ENCODE assay signal across 8 cellular contexts in genomic region chr1:86395771-86396502, GRCh38. TPM values are rescaled to one million over a fixed set of nuclear protein-coding genes. Genes with fewer than 3 reads are reported as not detected.
A peak's percentile ranks its signal among the peaks of the same experiment; 100 is the strongest.
DNase-seq lines count a peak whose midpoint lies in the region; ATAC-seq, FAIRE-seq and TF ChIP-seq lines count a peak whose summit lies in the region.

ODF2L (minus strand) TSS chr1:86396323; CDS start chr1:86387027, 9,296 bp downstream.

- H3K27me3 ChIP-seq in A673 (replicated peaks; ENCODE audit: insufficient read depth, low read depth, low read length, poor library complexity), result no peaks in the 10 kb centered on the region
- H3K27me3 ChIP-seq in WERI-Rb-1 (ENCODE audit: insufficient read depth, low read depth, severe bottlenecking), result no peaks in the 10 kb centered on the region
- H3K27me3 ChIP-seq in mammary epithelial cell (ENCODE audit: insufficient read depth, low read length), result no peaks in the 10 kb centered on the region
- no peaks in the 10 kb centered on the region for H3K27me3 ChIP-seq in small intestine (ENCODE audit: control insufficient read depth in 2 of 2, insufficient read depth in 2 of 2, low read length in 2 of 2)

- TF ChIP-seq CTCF in A673 (conservative IDR thresholded peaks at IDR 0.05; ENCODE audit: low read depth, low read length), result no peak
- TF ChIP-seq CTCF in WERI-Rb-1 (IDR thresholded peaks at IDR 0.05; ENCODE audit: low read depth, low read length), result no peak
- TF ChIP-seq CTCF in mammary epithelial cell (conservative IDR thresholded peaks at IDR 0.05 in 1 of 2, IDR thresholded peaks at IDR 0.05 in 1 of 2; ENCODE audit: extremely low read depth in 1 of 2, insufficient read depth in 1 of 2, low read depth in 1 of 2, low read length in 2 of 2), result no peak

- peak within 1 kb of the TSS; percentile 89 for H3K9ac ChIP-seq in mammary epithelial cell (ENCODE audit: insufficient read depth, low read length)

- ATAC-seq in GM18873 (IDR thresholded peaks at IDR 0.05; ENCODE audit: low FRiP score, unreplicated experiment) (peak; percentile 100), HG03139 (IDR thresholded peaks at IDR 0.05; ENCODE audit: unreplicated experiment) (peak; percentile 100)

- H3K4me2 ChIP-seq in mammary epithelial cell (ENCODE audit: insufficient read depth, low read depth, low read length), result peak within 1 kb of the TSS; percentile 89

- in situ Hi-C loops in mammary epithelial cell (cut with MboI; ENCODE audit: low sequenced_read_pairs in 2 of 2), result loop anchor here in 1 of 2 donors (25.0 kb wide), 1 partner anchor 291 kb away; no protein-coding TSS in a partner anchor

- dilution Hi-C loops in mammary epithelial cell (cut with HindIII; ENCODE audit: low sequenced_read_pairs), result no loop called here

- H2AFZ ChIP-seq in mammary epithelial cell (ENCODE audit: low read depth, low read length), result peak within 1 kb of the TSS; percentile 86

- DNase-seq in A673 (ENCODE audit: low spot score) (peak; percentile 90), NCI-H2227 (lab: John Stamatoyannopoulos, UW; ENCODE audit: unreplicated experiment) (peak; percentile 89), WERI-Rb-1 (peak; percentile 91), mammary epithelial cell (peak; percentile 85), iPS-NIHi11 (ENCODE audit: low spot score) (peak; percentile 91), small intestine (peak; percentile 90)

- H3K4me1 ChIP-seq in A673 (ENCODE audit: insufficient read depth, low read length, poor library complexity, severe bottlenecking), result peaks cover 9% of the 10 kb centered on the region
- peaks cover 6% of the 10 kb centered on the region for H3K4me1 ChIP-seq in mammary epithelial cell (ENCODE audit: insufficient read depth, low read length)
- peaks cover 0 to 5% of the 10 kb centered on the region in 2 donors for H3K4me1 ChIP-seq in small intestine (ENCODE audit: control insufficient read depth in 2 of 2, insufficient read depth in 1 of 2, low read depth in 1 of 2, low read length in 1 of 2)

- FAIRE-seq in small intestine (lab: Jason Lieb, UNC), result no peak

- CTCF ChIA-PET in A673 (lab: Charles Lee) (interaction anchor here (0.6 kb wide), 1 partner anchor 16 kb away, joined by 3 read pairs; no protein-coding TSS in a partner anchor), mammary epithelial cell (lab: Charles Lee; ENCODE audit: low non-redundant PET) (interaction anchor here (0.6 kb wide), 2 partner anchors 79 to 309 kb away, joined by 3 to 4 read pairs; partner anchors contain the start of gene SH3GLB1)

- H4K20me1 ChIP-seq in mammary epithelial cell (ENCODE audit: insufficient read depth, low read length), result no peaks in the 10 kb centered on the region

- BruUV-seq in A673 (replicated peaks; lab: Mats Ljungman, UMichigan) (no TSS peak), mammary epithelial cell (replicated peaks; lab: Mats Ljungman, UMichigan) (TSS peak; percentile 47)

- peak within 1 kb of the TSS; percentile 85 for H3K4me3 ChIP-seq in A673 (ENCODE audit: low read depth, low read length, poor library complexity, severe bottlenecking)
- peak within 1 kb of the TSS; percentile 66 for H3K4me3 ChIP-seq in WERI-Rb-1 (ENCODE audit: low read depth, low read length)
- H3K4me3 ChIP-seq in mammary epithelial cell (replicated peaks in 1 of 3; ENCODE audit: insufficient read depth in 1 of 3, low read depth in 2 of 3, low read length in 3 of 3), result peak within 1 kb of the TSS; percentile 51 to 67 (median 59)
- peak within 1 kb of the TSS; percentile 67 to 72 for H3K4me3 ChIP-seq in small intestine (ENCODE audit: low read depth in 1 of 2, low read length in 2 of 2)

- under 1% methylated on average over 13 of the region's 55 CpGs for WGBS in mammary epithelial cell (ENCODE audit: low coverage, missing lambda C conversion rate)
- WGBS in small intestine, 3 donors, result 0 to 1% (median 0%) methylated on average over 55 of the region's 55 CpGs

- POLR2A ChIA-PET in A673 (lab: Charles Lee; ENCODE audit: low non-redundant PET), result no interaction called here

- peaks cover 47% of the 10 kb centered on the region for H3K79me2 ChIP-seq in mammary epithelial cell (ENCODE audit: insufficient read depth, low read length)

- H3K36me3 ChIP-seq in A673 (ENCODE audit: insufficient read depth, low read length, poor library complexity, severe bottlenecking) (no peaks in the 10 kb centered on the region), WERI-Rb-1 (no peaks in the 10 kb centered on the region; the same call in 1 of the 2 replicates), mammary epithelial cell (ENCODE audit: insufficient read depth, low read length) (no peaks in the 10 kb centered on the region), small intestine (ENCODE audit: control insufficient read depth in 2 of 2, insufficient read depth in 2 of 2, low read length in 2 of 2) (no peaks in the 10 kb centered on the region)

- peak within 1 kb of the TSS; percentile 85 for H3K27ac ChIP-seq in A673 (ENCODE audit: low read depth, low read length, poor library complexity, severe bottlenecking)
- H3K27ac ChIP-seq in WERI-Rb-1, result peak within 1 kb of the TSS; percentile 81
- peak within 1 kb of the TSS; percentile 53 for H3K27ac ChIP-seq in mammary epithelial cell (ENCODE audit: insufficient read depth, low read depth, low read length)
- peak within 1 kb of the TSS; percentile 34 to 73 for H3K27ac ChIP-seq in small intestine (ENCODE audit: low read depth in 1 of 2, low read length in 1 of 2)

- H3K9me3 ChIP-seq in A673 (ENCODE audit: low read depth, low read length, poor library complexity, severe bottlenecking) (no peaks in the 10 kb centered on the region), WERI-Rb-1 (ENCODE audit: severe bottlenecking) (no peaks in the 10 kb centered on the region), mammary epithelial cell (replicated peaks; ENCODE audit: insufficient read depth, low read length) (no peaks in the 10 kb centered on the region), small intestine (ENCODE audit: control insufficient read depth, low read depth) (no peaks in the 10 kb centered on the region)

- intact Hi-C loops in A673 (cut with micrococcal nuclease; ENCODE audit: unreplicated experiment), result no loop called here
- intact Hi-C loops in mammary epithelial cell (cut with micrococcal nuclease), result loop anchor here (1.0 to 10.0 kb wide), 2 partner anchors 28 to 309 kb away; partner anchors contain the start of genes CLCA2 and SH3GLB1

RNA-seq across cellular contexts. Expression of gene ODF2L, which starts in this region (rescaled TPM):
- 34.9 and 38.9 TPM in 2 replicates for total RNA-seq in A673 (2021)
- 10 to 100 TPM; 43.0 to 55.2 TPM for total RNA-seq in mammary epithelial cell
- polyA plus RNA-seq in mammary epithelial cell, result 7.2 TPM
- polyA minus RNA-seq in mammary epithelial cell, result 0.78 TPM
- polyA plus RNA-seq in small intestine, result 10 to 100 TPM in 1 of 3 donors, 1 to 10 TPM in 2; 4.1 to 17.6 (median 6.9) TPM

Comparison
In these comparisons a context has a peak if more than half of its experiments do, and no peak if none do; other contexts are left out.
1. Peak in every context shown above with its lines: DNase-seq, ATAC-seq, H3K4me3 ChIP-seq and H3K27ac ChIP-seq.